Comparison of ENCODE assay signal across 3 cellular contexts in the genomic region with DNA sequence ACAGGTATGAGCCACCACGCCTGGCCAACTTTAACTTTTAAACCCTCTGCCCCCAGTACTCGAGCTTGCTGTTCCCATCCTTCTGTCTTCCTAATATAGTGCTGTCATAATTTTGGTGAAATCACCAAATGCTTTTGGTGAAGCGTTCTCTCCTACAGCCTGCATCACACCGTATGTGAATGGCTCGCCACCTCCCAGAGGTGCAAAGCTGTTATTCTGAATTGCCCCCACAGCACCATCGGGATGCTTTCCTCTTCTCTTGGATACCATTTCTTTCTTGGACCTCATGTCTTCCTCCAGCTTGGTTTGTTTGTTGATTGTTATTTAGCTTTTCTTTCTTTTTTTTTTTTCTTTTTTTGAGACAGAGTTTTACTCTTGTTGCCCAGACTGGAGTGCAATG.
"Had no signal": no experiment of that assay in that cellular context is flagged by ENCODE, and none has a peak within 500 bp of the region (broad histone marks: within the 10 kb centered on the region; RNA-seq: fewer than 3 reads in every experiment).

No MANE protein-coding gene starts in this region.

- DNase-seq: IMR-90, KBM-7, KG1 had no signal
